In the genomic region with DNA sequence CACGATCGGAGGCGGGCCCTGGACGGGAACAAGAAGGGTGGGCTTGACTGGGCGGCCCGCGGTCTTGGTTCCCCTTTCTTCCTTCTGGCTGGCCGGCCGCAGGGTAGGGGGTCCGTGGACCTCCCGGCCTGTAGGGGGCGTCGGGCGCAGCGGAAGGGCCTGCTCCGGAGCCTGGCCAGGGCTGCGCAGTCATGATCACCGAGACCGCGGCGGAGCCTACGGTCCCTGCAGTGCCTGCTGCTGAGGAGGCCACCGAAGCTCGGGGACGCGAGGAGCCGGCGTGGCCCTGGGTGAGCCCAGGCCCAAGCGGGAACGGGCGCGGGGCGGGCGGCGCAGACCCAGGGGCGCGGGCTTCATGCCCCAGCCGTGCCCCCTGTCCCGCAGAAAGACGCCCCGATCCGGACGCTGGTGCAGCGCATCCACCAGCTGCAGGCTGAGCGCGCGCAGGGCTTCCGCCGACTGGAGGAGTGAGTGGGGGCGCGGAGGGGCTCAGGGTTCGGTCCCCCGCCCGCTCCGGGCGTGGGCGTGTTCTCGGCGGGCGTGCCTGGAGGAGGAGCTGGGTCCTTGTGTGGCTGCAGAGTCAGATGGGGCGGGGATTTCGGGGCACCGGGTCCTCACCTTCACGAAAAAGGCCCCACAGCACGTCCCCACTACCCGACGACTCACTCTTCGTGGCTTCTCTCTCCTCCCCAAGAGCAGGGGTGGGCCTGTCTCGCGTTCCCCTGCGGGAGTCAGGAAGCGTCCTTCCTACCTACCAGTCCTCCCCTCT, we compare ENCODE assay signal across 8 cellular contexts. TPM values are rescaled to one million over a fixed set of nuclear protein-coding genes. Genes with fewer than 3 reads are reported as not detected.
DNase-seq lines count a peak whose midpoint lies in the region; TF ChIP-seq lines count a peak whose summit lies in the region.

A gene (plus strand): TSS at position 188 of the 769 bp plus-strand sequence. CDS start 4 bp downstream, at position 192.

- H3K27me3 ChIP-seq in Caco-2 (replicated peaks; ENCODE audit: control insufficient read depth, insufficient read depth, low read length) (no peaks in the 10 kb centered on the region), OCI-LY3 (ENCODE audit: low read depth, low read length) (no peaks in the 10 kb centered on the region), mononuclear cell (ENCODE audit: insufficient read depth, low read length) (no peaks in the 10 kb centered on the region)

- POLR2A ChIA-PET in Caco-2 (lab: Charles Lee) = interaction anchor here (0.7 to 1.7 kb wide), 9 partner anchors 11 to 330 kb away, joined by 3 to 12 read pairs (median 4); a partner anchor contains a TSS

- peak within 1 kb of the TSS; percentile 82 for H3K4me3 Mint-ChIP-seq in Caco-2 (ENCODE audit: unreplicated experiment)

- no TSS peak for BruUV-seq in Caco-2 (replicated peaks; lab: Mats Ljungman, UMichigan)

- H3K9me3 Mint-ChIP-seq in Caco-2 (ENCODE audit: unreplicated experiment) = no peaks in the 10 kb centered on the region

- no peaks in the 10 kb centered on the region; the same call in 1 of the 2 replicates for H4K20me1 ChIP-seq in OCI-LY3 (ENCODE audit: insufficient read depth, low read length)

- peak within 1 kb of the TSS; percentile 92 for H3K9ac ChIP-seq in OCI-LY3 (ENCODE audit: low read length)

- no peaks in the 10 kb centered on the region for H3K27me3 Mint-ChIP-seq in Caco-2 (ENCODE audit: insufficient read depth, unreplicated experiment)

- H3K27ac ChIP-seq in OCI-LY3 (ENCODE audit: low read length) = peak within 1 kb of the TSS; percentile 92

- TF ChIP-seq CTCF in Caco-2 (IDR thresholded peaks at IDR 0.05; ENCODE audit: insufficient read depth in 1 of 2, low read depth in 1 of 2, low read length in 1 of 2, severe bottlenecking in 1 of 2, unreplicated experiment in 1 of 2) (peak; percentile 87 to 92), GM20000 (IDR thresholded peaks at IDR 0.05; ENCODE audit: extremely low read depth, missing control alignments) (peak; percentile 95), OCI-LY3 (IDR thresholded peaks at IDR 0.05; ENCODE audit: low read depth, low read length) (peak; percentile 91)

- peak within 1 kb of the TSS; percentile 93 for H2AFZ ChIP-seq in OCI-LY3 (ENCODE audit: low read depth, low read length)

- DNase-seq in Caco-2 (peak; percentile 86 to 89), GM20000 (ENCODE audit: low spot score) (peak; percentile 93), HT-29 (ENCODE audit: low spot score) (peak; percentile 74), epidermal melanocyte (ENCODE audit: insufficient read length, low spot score) (peak; percentile 66)
- DNase-seq in activated CD8-positive, alpha-beta memory T cell treated with anti-CD3 and anti-CD28 coated beads, Interleukin-2, amount 50 U/mL, for 4 hours = peak; percentile 92
- DNase-seq in stimulated activated CD8-positive, alpha-beta memory T cell treated with anti-CD3 and anti-CD28 coated beads, Interleukin-4, amount 100 ng/mL, for 1 hour (ENCODE audit: low read depth in 2 of 2, low spot score in 1 of 2) = peak; percentile 66 to 77

- peaks cover 15% of the 10 kb centered on the region for H3K79me2 ChIP-seq in OCI-LY3 (ENCODE audit: low read length)

- H3K4me1 Mint-ChIP-seq in Caco-2 (ENCODE audit: low read depth, unreplicated experiment) = peaks cover 7% of the 10 kb centered on the region

- H3K4me3 ChIP-seq in Caco-2 (ENCODE audit: low read depth, low read length) (peak within 1 kb of the TSS; percentile 89), OCI-LY3 (ENCODE audit: low read length) (peak within 1 kb of the TSS; percentile 86), mononuclear cell (ENCODE audit: low read length) (peak within 1 kb of the TSS; percentile 66)

- peak within 1 kb of the TSS; percentile 98 for H3K4me2 ChIP-seq in OCI-LY3 (ENCODE audit: low read length)

- CTCF ChIA-PET in Caco-2 (lab: Charles Lee) = interaction anchor here (0.5 to 2.6 kb wide), 21 partner anchors 13 to 375 kb away, joined by 3 to 17 read pairs (median 4); a partner anchor contains a TSS

- intact Hi-C loops in Caco-2 (cut with micrococcal nuclease; ENCODE audit: unreplicated experiment) = loop anchor here (1.0 to 10.0 kb wide), 4 partner anchors 48 to 259 kb away; a partner anchor contains a TSS

- no peaks in the 10 kb centered on the region for H3K4me1 ChIP-seq in Caco-2
- peaks cover 34% of the 10 kb centered on the region for H3K4me1 ChIP-seq in OCI-LY3 (ENCODE audit: low read length)
- peaks cover 41% of the 10 kb centered on the region for H3K4me1 ChIP-seq in mononuclear cell (ENCODE audit: insufficient read depth, low read length)

- H3K9me3 ChIP-seq in Caco-2 (no peaks in the 10 kb centered on the region), OCI-LY3 (ENCODE audit: insufficient read depth, low read length) (peaks cover 6% of the 10 kb centered on the region; the same call in 1 of the 2 replicates), mononuclear cell (ENCODE audit: low read depth, low read length) (no peaks in the 10 kb centered on the region)

- H3K27ac Mint-ChIP-seq in Caco-2 (ENCODE audit: unreplicated experiment) = peak within 1 kb of the TSS; percentile 82

- no peaks in the 10 kb centered on the region for H3K36me3 ChIP-seq in Caco-2 (ENCODE audit: control insufficient read depth, insufficient read depth, low read length)
- peaks cover 13% of the 10 kb centered on the region for H3K36me3 ChIP-seq in OCI-LY3 (replicated peaks; ENCODE audit: low read depth, low read length)

- H3K36me3 Mint-ChIP-seq in Caco-2 (ENCODE audit: insufficient read depth, unreplicated experiment) = peaks cover 8% of the 10 kb centered on the region

RNA-seq across cellular contexts. Expression of the gene that starts here (rescaled TPM):
- total RNA-seq in Caco-2 (2022) = 44.8 and 48.3 TPM in 2 replicates
- total RNA-seq in HT-29 (2014; rRNA removed; shearing (Covaris generic)) = 125 and 132 TPM in 2 replicates
- total RNA-seq in mononuclear cell = 48.7 TPM

Comparison
In these comparisons a context has a peak if more than half of its experiments do, and no peak if none do; other contexts are left out.
1. Peak in every context shown above with its lines: DNase-seq, H3K4me3 ChIP-seq and H3K27ac ChIP-seq.